Comparison of ENCODE assay signal across 23 cellular contexts in genomic region chr18:37922162-37922561, GRCh38.
"Had no signal": no experiment of that assay in that cellular context is flagged by ENCODE, and none has a peak within 500 bp of the region (broad histone marks: within the 10 kb centered on the region; RNA-seq: fewer than 3 reads in every experiment).

No MANE protein-coding gene starts in this region.

- DNase-seq: IMR-90, Karpas-422, KG1, MM.1S, NCI-H1048, NCI-H1105, NCI-H1417, NCI-H146, NCI-H187, NCI-H2029, NCI-H2081 treated with DMSO at 0.1 percent for 48 hours, NCI-H2171, NCI-H226, NCI-H446, NCI-H510A, NCI-H524 treated with DMSO at 0.1 percent for 48 hours, NCI-H69, NCI-H774, RPMI8226, SHP77, SK-N-SH had no signal

- H3K9me3 ChIP-seq: SK-N-SH had no signal

- H3K9ac ChIP-seq: SK-N-SH had no signal

- H3K4me2 ChIP-seq: SK-N-SH had no signal

- FAIRE-seq: HepG2, RCC 7860 had no signal
